ENCODE assay signal across 9 cellular contexts in the genomic region with DNA sequence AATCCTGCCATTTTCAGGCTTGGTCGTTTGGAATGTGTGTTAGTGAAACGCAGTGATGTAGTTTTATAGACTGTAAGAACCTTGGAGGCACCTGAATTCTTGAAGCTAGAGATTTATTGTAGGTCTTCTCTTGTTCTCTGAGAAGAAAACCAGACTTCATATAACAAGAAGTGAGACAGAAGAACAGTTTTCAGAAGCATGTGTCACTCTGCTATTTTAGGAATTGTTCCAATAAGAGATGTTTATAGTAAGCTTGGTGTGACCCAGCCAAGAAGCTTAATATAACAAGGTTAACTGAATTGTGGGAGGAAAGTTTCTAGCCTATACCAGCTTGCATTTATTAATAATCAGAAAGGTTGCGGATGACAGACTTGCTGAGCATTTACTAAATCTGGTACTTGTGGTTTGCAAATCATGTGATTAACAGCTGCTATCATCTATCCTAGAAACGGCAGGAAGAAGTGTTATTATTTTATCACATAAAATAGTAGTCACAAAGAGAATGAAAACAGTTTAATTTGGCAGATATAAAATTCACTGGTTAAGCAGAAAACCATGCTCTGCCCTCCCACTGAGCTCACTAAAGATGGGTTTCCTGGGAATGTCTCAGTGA. TPM values are rescaled to one million over a fixed set of nuclear protein-coding genes. Genes with fewer than 3 reads are reported as not detected.
DNase-seq lines count a peak whose midpoint lies in the region; ATAC-seq and TF ChIP-seq lines count a peak whose summit lies in the region.
"Had no signal": no experiment of that assay in that cellular context is flagged by ENCODE, and none has a peak within 500 bp of the region (broad histone marks: within the 10 kb centered on the region; RNA-seq: fewer than 3 reads in every experiment).

No MANE protein-coding gene starts in this region.

- H3K27ac ChIP-seq in ovary (no peak overlapping the region), uterus (no peak overlapping the region)

- peaks cover 1% of the 10 kb centered on the region for H3K4me1 ChIP-seq in ovary (ENCODE audit: insufficient read depth)
- no peaks in the 10 kb centered on the region for H3K4me1 ChIP-seq in uterus

- TF ChIP-seq POLR2A in ovary (IDR thresholded peaks at IDR 0.05) (no peak), uterus (IDR thresholded peaks at IDR 0.05) (no peak)

- TF ChIP-seq EP300 in ovary (IDR thresholded peaks at IDR 0.05) = no peak

- TF ChIP-seq CTCF in ovary (IDR thresholded peaks at IDR 0.05) (no peak), uterus (IDR thresholded peaks at IDR 0.05) (no peak)

- DNase-seq in NCI-H2171 treated with DMSO at 0.1 percent for 48 hours (lab: John Stamatoyannopoulos, UW) (peak; percentile 18), NCI-H2171 (lab: John Stamatoyannopoulos, UW) (no peak), NCI-H526 treated with DMSO at 0.1 percent for 48 hours (lab: John Stamatoyannopoulos, UW) (peak; percentile 57), inferior parietal cortex (ENCODE audit: extremely low spot score) (peak; percentile 30), SIG-M5 treated with dmso at 0.1 percent for 504 hours (lab: John Stamatoyannopoulos, UW; ENCODE audit: unreplicated experiment) (no peak), ovary (no peak), uterus (no peak)
- DNase-seq: right cardiac atrium had no signal

- H3K4me3 ChIP-seq in ovary = no peak overlapping the region
- H3K4me3 ChIP-seq in uterus = no peak overlapping the region

- H3K36me3 ChIP-seq in ovary (no peaks in the 10 kb centered on the region), uterus (no peaks in the 10 kb centered on the region)

- H3K27me3 ChIP-seq in ovary = no peaks in the 10 kb centered on the region
- H3K27me3 ChIP-seq in uterus = no peaks in the 10 kb centered on the region

- ATAC-seq in HG02678 (IDR thresholded peaks at IDR 0.05; ENCODE audit: unreplicated experiment) = peak; percentile 72

- WGBS in ovary, 3 donors = 6 to 12% (median 8%) methylated on average over 4 of the region's 4 CpGs

- intact Hi-C loops in ovary (cut with DNase I) (loop anchor here in 1 of 4 donors (10.0 kb wide), 1 partner anchor 137 kb away; no protein-coding TSS in a partner anchor), uterus (cut with DNase I; ENCODE audit: low total_unique reads) (no loop called here)

- H3K9me3 ChIP-seq in ovary = no peaks in the 10 kb centered on the region
- H3K9me3 ChIP-seq in uterus = no peaks in the 10 kb centered on the region

RNA-seq across cellular contexts. Expression of a gene that starts 49.2 kb away (rescaled TPM):
- total RNA-seq in ovary = 100 to 1,000 TPM in 1 of 7 donors, 10 to 100 TPM in 6; 14.9 to 106 (median 36.2) TPM
- 10 to 100 TPM; 12.0 to 18.3 TPM for polyA plus RNA-seq in ovary
- total RNA-seq in uterus = 100 to 1,000 TPM in 1 of 4 donors, 10 to 100 TPM in 3; 23.6 to 221 (median 59.7) TPM

Comparison
In these comparisons a context has a peak if more than half of its experiments do, and no peak if none do; other contexts are left out.
1. DNase-seq: peak in NCI-H2171 treated with DMSO at 0.1 percent for 48 hours (single experiment), NCI-H526 treated with DMSO at 0.1 percent for 48 hours (single experiment) and inferior parietal cortex (single experiment); none in NCI-H2171 (single experiment), SIG-M5 treated with dmso at 0.1 percent for 504 hours (single experiment), ovary (0 of 5) and uterus (0 of 2).